Comparison of ENCODE assay signal across 22 cellular contexts in genomic region chr6:41370488-41371111, GRCh38. TPM values are rescaled to one million over a fixed set of nuclear protein-coding genes. Genes with fewer than 3 reads are reported as not detected.
DNase-seq lines count a peak whose midpoint lies in the region; ATAC-seq and TF ChIP-seq lines count a peak whose summit lies in the region.
"Had no signal": no experiment of that assay in that cellular context is flagged by ENCODE, and none has a peak within 500 bp of the region (broad histone marks: within the 10 kb centered on the region; RNA-seq: fewer than 3 reads in every experiment).

No MANE protein-coding gene starts in this region.

- no peaks in the 10 kb centered on the region for H3K9me2 ChIP-seq in PC-9 (ENCODE audit: insufficient read depth)

- peaks cover 38% of the 10 kb centered on the region for H3K4me1 Mint-ChIP-seq in activated naive CD8-positive, alpha-beta T cell (ENCODE audit: low read depth)
- peaks cover 37% of the 10 kb centered on the region for H3K4me1 Mint-ChIP-seq in activated naive CD8-positive, alpha-beta T cell treated with anti-CD3 and anti-CD28 coated beads, Interleukin-2, amount 50 U/mL, for 24 hours
- peaks cover 53% of the 10 kb centered on the region for H3K4me1 Mint-ChIP-seq in type B pancreatic cell (ENCODE audit: unreplicated experiment)

- peaks cover 7% of the 10 kb centered on the region; the same call in 1 of the 2 replicates for H3K27me3 ChIP-seq in PC-9 (ENCODE audit: insufficient read depth, low read depth)

- CTCF ChIA-PET in PC-9 (lab: Charles Lee): interaction anchor here (0.7 kb wide), 1 partner anchor 417 kb away, joined by 9 read pairs; the partner anchor contains the start of gene TOMM6

- H3K36me3 ChIP-seq in PC-9 (ENCODE audit: low read depth): no peaks in the 10 kb centered on the region
- H3K36me3 ChIP-seq: left lung, thyroid gland had no signal

- TF ChIP-seq CTCF in PC-9 (conservative IDR thresholded peaks at IDR 0.05): no peak
- TF ChIP-seq CTCF in type B pancreatic cell (conservative IDR thresholded peaks at IDR 0.05): no peak
- TF ChIP-seq CTCF in GM13976 (IDR thresholded peaks at IDR 0.05; ENCODE audit: borderline replicate concordance, control extremely low read depth, extremely low read depth, insufficient read depth, missing control alignments): no peak

- H3K9me3 ChIP-seq in PC-9 (ENCODE audit: insufficient read depth, low read depth): no peaks in the 10 kb centered on the region
- H3K9me3 ChIP-seq: A549, left lung, thyroid gland had no signal

- H3K4me3 ChIP-seq in PC-9: no peak overlapping the region
- H3K4me3 ChIP-seq: A549, thyroid gland had no signal

- H2AFZ ChIP-seq in PC-9: no peak overlapping the region

- no peaks in the 10 kb centered on the region for H4K20me1 ChIP-seq in PC-9 (ENCODE audit: insufficient read depth)

- H3K36me3 Mint-ChIP-seq in activated naive CD8-positive, alpha-beta T cell: no peaks in the 10 kb centered on the region
- no peaks in the 10 kb centered on the region for H3K36me3 Mint-ChIP-seq in activated naive CD8-positive, alpha-beta T cell treated with anti-CD3 and anti-CD28 coated beads, Interleukin-2, amount 50 U/mL, for 24 hours (ENCODE audit: low read depth)
- H3K36me3 Mint-ChIP-seq in type B pancreatic cell: no peaks in the 10 kb centered on the region

- H3K27ac ChIP-seq in PC-9: no peak overlapping the region
- H3K27ac ChIP-seq: A549, left lung, thyroid gland had no signal

- H3K4me1 ChIP-seq in PC-9 (replicated peaks; ENCODE audit: insufficient read depth): 0 out of 2 replicates have a peak, but pooled peaks cover 5% of the 10 kb centered on the region

- H3K4me3 Mint-ChIP-seq in activated naive CD8-positive, alpha-beta T cell: peak overlapping the region; percentile 25
- no peak overlapping the region for H3K4me3 Mint-ChIP-seq in activated naive CD8-positive, alpha-beta T cell treated with anti-CD3 and anti-CD28 coated beads, Interleukin-2, amount 50 U/mL, for 24 hours
- H3K4me3 Mint-ChIP-seq in type B pancreatic cell: peak overlapping the region; percentile 88

- no peaks in the 10 kb centered on the region for H3K9me3 Mint-ChIP-seq in activated naive CD8-positive, alpha-beta T cell (ENCODE audit: low read depth)
- H3K9me3 Mint-ChIP-seq in activated naive CD8-positive, alpha-beta T cell treated with anti-CD3 and anti-CD28 coated beads, Interleukin-2, amount 50 U/mL, for 24 hours: no peaks in the 10 kb centered on the region
- no peaks in the 10 kb centered on the region for H3K9me3 Mint-ChIP-seq in type B pancreatic cell
- H3K9me3 Mint-ChIP-seq: T-helper 2 cell treated with Interferon-gamma antibody and Interleukin-4, amounts not matched to agents 5 μg/mL and 100 μg/mL, for 36 hours had no signal

- BruUV-seq in PC-9 (replicated peaks; lab: Mats Ljungman, UMichigan): no TSS peak

- POLR2A ChIA-PET in PC-9 (lab: Charles Lee; ENCODE audit: unreplicated experiment): interaction anchor here (0.6 kb wide), 1 partner anchor 231 kb away, joined by 3 read pairs; no protein-coding TSS in a partner anchor

- intact Hi-C loops in PC-9 (cut with micrococcal nuclease; ENCODE audit: unreplicated experiment): no loop called here

- H3K4me2 ChIP-seq in PC-9: peak overlapping the region; percentile 19; the same call in 1 of the 2 replicates
- H3K4me2 ChIP-seq: A549 had no signal

- H3K27me3 Mint-ChIP-seq in activated naive CD8-positive, alpha-beta T cell: peaks cover 37% of the 10 kb centered on the region
- H3K27me3 Mint-ChIP-seq in activated naive CD8-positive, alpha-beta T cell treated with anti-CD3 and anti-CD28 coated beads, Interleukin-2, amount 50 U/mL, for 24 hours: peaks cover 77% of the 10 kb centered on the region
- H3K27me3 Mint-ChIP-seq in type B pancreatic cell: peaks cover 78% of the 10 kb centered on the region

- in situ Hi-C loops in GM13976 (cut with MboI; ENCODE audit: low sequenced_read_pairs, unreplicated experiment): no loop called here

- H3K27ac Mint-ChIP-seq in activated naive CD8-positive, alpha-beta T cell: no peak overlapping the region
- no peak overlapping the region for H3K27ac Mint-ChIP-seq in activated naive CD8-positive, alpha-beta T cell treated with anti-CD3 and anti-CD28 coated beads, Interleukin-2, amount 50 U/mL, for 24 hours
- H3K27ac Mint-ChIP-seq in type B pancreatic cell: no peak overlapping the region
- H3K27ac Mint-ChIP-seq: activated CD4-positive, alpha-beta T cell treated with anti-CD3 and anti-CD28 coated beads for 36 hours; CD14-positive monocyte; progenitor cell of endocrine pancreas; T-helper 2 cell treated with Interferon-gamma antibody and Interleukin-4, amounts not matched to agents 5 μg/mL and 100 μg/mL, for 36 hours had no signal

- no peak for DNase-seq in activated naive CD8-positive, alpha-beta T cell treated with anti-CD3 and anti-CD28 coated beads, Interleukin-2, amount 50 U/mL, for 24 hours
- peak in 1 of 2 experiments; percentile 53 for DNase-seq in PC-9
- DNase-seq in foreskin melanocyte: peak; percentile 21
- DNase-seq in type B pancreatic cell (ENCODE audit: extremely low spot score, unreplicated experiment): no peak
- no peak for DNase-seq in activated CD4-positive, alpha-beta T cell treated with anti-CD3 and anti-CD28 coated beads for 1 hour
- no peak for DNase-seq in GM13976 (ENCODE audit: low spot score)
- DNase-seq: activated gamma-delta T cell, MM.1S, NCI-H187, NCI-H446, SHP77 treated with DMSO at 0.1 percent for 48 hours had no signal

- ATAC-seq in activated naive CD8-positive, alpha-beta T cell treated with anti-CD3 and anti-CD28 coated beads, Interleukin-2, amount 50 U/mL, for 24 hours: no peak
- no peak for ATAC-seq in HG03342 (IDR thresholded peaks at IDR 0.05; ENCODE audit: unreplicated experiment)
- ATAC-seq: A549; activated CD4-positive, alpha-beta T cell treated with anti-CD3 and anti-CD28 coated beads for 36 hours had no signal

- H3K79me2 ChIP-seq in PC-9 (ENCODE audit: low read depth): no peaks in the 10 kb centered on the region

- H3F3A ChIP-seq in PC-9 (ENCODE audit: insufficient read depth, low read depth): no peaks in the 10 kb centered on the region; the same call in 1 of the 2 replicates

RNA-seq across cellular contexts. Expression of gene NCR2, which starts 35.2 kb away (rescaled TPM):
- total RNA-seq in PC-9 (2021): not detected in 2 replicates
- not detected in 2 replicates for total RNA-seq in type B pancreatic cell (ENCODE audit: low replicate concordance)
- total RNA-seq: activated CD4-positive, alpha-beta T cell treated with anti-CD3 and anti-CD28 coated beads for 36 hours; aorta; fibroblast of villous mesenchyme; left lung; progenitor cell of endocrine pancreas; thyroid gland had no signal
